In the genomic region with DNA sequence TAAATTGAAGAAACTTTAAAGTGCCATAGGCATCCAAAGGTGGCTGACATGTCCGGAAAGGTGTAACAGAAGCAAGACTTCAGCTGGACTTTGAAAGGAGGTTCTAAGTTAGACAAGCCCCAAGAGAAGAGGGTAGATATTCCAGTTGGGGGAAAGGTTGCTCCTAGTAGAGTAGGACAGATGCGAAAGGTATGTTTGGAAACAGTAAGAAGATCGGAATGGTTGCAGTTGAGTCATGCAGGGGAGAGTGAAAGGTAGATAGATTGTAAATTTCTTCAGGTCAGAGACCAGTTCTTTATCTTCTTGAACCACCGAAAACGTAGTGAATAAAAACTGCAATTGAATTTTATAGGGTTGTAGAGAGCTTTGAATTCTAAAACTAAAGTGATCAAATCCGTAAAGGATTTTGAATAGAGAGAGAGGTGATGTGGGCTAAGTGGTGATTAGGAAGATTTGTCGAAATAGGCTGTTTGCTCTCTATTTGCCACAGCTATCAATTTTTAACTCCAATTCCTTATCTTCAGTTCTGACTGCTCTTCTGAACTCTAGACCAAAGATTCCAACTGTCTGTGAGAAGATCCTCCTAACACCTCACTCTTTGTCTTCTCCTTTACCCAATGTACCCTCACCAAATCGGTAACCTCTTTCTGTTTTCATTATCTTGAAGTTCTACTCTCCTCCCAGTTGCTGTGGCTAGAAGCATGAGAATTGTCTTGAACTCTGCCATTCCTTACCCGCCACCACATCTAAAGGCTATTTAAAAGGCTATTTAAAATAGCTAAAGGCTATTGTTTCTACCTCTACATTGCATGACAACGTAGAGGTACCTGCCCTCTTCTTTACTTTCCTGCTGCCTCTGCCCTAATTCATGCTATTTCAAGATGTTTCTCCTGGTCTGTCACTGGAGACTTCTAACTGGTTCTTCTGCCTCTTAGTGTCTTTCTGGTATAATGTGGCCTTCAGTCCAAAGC, we compare ENCODE assay signal across 20 cellular contexts. TPM values are rescaled to one million over a fixed set of nuclear protein-coding genes. Genes with fewer than 3 reads are reported as not detected.
DNase-seq lines count a peak whose midpoint lies in the region; ATAC-seq and TF ChIP-seq lines count a peak whose summit lies in the region.
"Had no signal": no experiment of that assay in that cellular context is flagged by ENCODE, and none has a peak within 500 bp of the region (broad histone marks: within the 10 kb centered on the region; RNA-seq: fewer than 3 reads in every experiment).

No MANE protein-coding gene starts in this region.

- H3K36me3 ChIP-seq in A673 (ENCODE audit: insufficient read depth, low read length, poor library complexity, severe bottlenecking) (no peaks in the 10 kb centered on the region), SJCRH30 (peaks cover 3% of the 10 kb centered on the region; the same call in 1 of the 2 replicates)
- H3K36me3 ChIP-seq: brain microvascular endothelial cell, esophagus muscularis mucosa had no signal

- H3K27ac ChIP-seq in A673 (ENCODE audit: low read depth, low read length, poor library complexity, severe bottlenecking) = no peak overlapping the region
- H3K27ac ChIP-seq in SJCRH30 = no peak overlapping the region
- H3K27ac ChIP-seq: brain microvascular endothelial cell, dorsolateral prefrontal cortex, esophagus muscularis mucosa had no signal

- no peaks in the 10 kb centered on the region for H3K27me3 Mint-ChIP-seq in stimulated activated naive CD8-positive, alpha-beta T cell treated with anti-CD3 and anti-CD28 coated beads, Interleukin-15, Interleukin-2, amounts not matched to agents 100 ng/mL and 50 ng/mL, for 24 hours
- H3K27me3 Mint-ChIP-seq in stimulated activated naive CD8-positive, alpha-beta T cell treated with anti-CD3 and anti-CD28 coated beads, Interleukin-15, amount 100 ng/mL, for 72 hours = no peaks in the 10 kb centered on the region
- no peaks in the 10 kb centered on the region for H3K27me3 Mint-ChIP-seq in activated T-helper 1 cell treated with anti-CD3 and anti-CD28 coated beads, Interleukin-12 subunit alpha, Interleukin-12 subunit beta, Interleukin-2, Interleukin-4 antibody, amounts not matched to agents 30 ng/mL and 10 ng/mL and 1 ng/mL, durations not matched to agents 14 hours and 24 hours and 36 hours (ENCODE audit: insufficient read depth)
- H3K27me3 Mint-ChIP-seq: IgD-negative memory B cell had no signal

- H3K4me3 ChIP-seq in A673 (ENCODE audit: low read depth, low read length, poor library complexity, severe bottlenecking) = no peak overlapping the region
- H3K4me3 ChIP-seq in SJCRH30 = no peak overlapping the region
- H3K4me3 ChIP-seq: dorsolateral prefrontal cortex, esophagus muscularis mucosa had no signal

- H3K9me3 ChIP-seq in A673 (ENCODE audit: low read depth, low read length, poor library complexity, severe bottlenecking) = no peaks in the 10 kb centered on the region
- no peaks in the 10 kb centered on the region for H3K9me3 ChIP-seq in SJCRH30 (replicated peaks)
- H3K9me3 ChIP-seq: esophagus muscularis mucosa had no signal

- H3K36me3 Mint-ChIP-seq in stimulated activated naive CD8-positive, alpha-beta T cell treated with anti-CD3 and anti-CD28 coated beads, Interleukin-15, Interleukin-2, amounts not matched to agents 100 ng/mL and 50 ng/mL, for 24 hours (ENCODE audit: low read depth) = peaks cover 41% of the 10 kb centered on the region
- peaks cover 40% of the 10 kb centered on the region for H3K36me3 Mint-ChIP-seq in activated T-helper 1 cell treated with anti-CD3 and anti-CD28 coated beads, Interleukin-12 subunit alpha, Interleukin-12 subunit beta, Interleukin-2, Interleukin-4 antibody, amounts not matched to agents 30 ng/mL and 10 ng/mL and 1 ng/mL, durations not matched to agents 14 hours and 24 hours and 36 hours (ENCODE audit: low read depth)

- no peak overlapping the region for H3K4me3 Mint-ChIP-seq in stimulated activated naive CD8-positive, alpha-beta T cell treated with anti-CD3 and anti-CD28 coated beads, Interleukin-15, Interleukin-2, amounts not matched to agents 100 ng/mL and 50 ng/mL, for 24 hours
- H3K4me3 Mint-ChIP-seq in stimulated activated naive CD8-positive, alpha-beta T cell treated with anti-CD3 and anti-CD28 coated beads, Interleukin-15, amount 100 ng/mL, for 72 hours = no peak overlapping the region
- no peak overlapping the region for H3K4me3 Mint-ChIP-seq in activated T-helper 1 cell treated with anti-CD3 and anti-CD28 coated beads, Interleukin-12 subunit alpha, Interleukin-12 subunit beta, Interleukin-2, Interleukin-4 antibody, amounts not matched to agents 30 ng/mL and 10 ng/mL and 1 ng/mL, durations not matched to agents 14 hours and 24 hours and 36 hours
- H3K4me3 Mint-ChIP-seq: IgD-negative memory B cell had no signal

- TF ChIP-seq CTCF in A673 (conservative IDR thresholded peaks at IDR 0.05; ENCODE audit: low read depth, low read length) = no peak

- ATAC-seq in stimulated activated naive CD8-positive, alpha-beta T cell treated with anti-CD3 and anti-CD28 coated beads, Interleukin-15, amount 100 ng/mL, for 72 hours = no peak
- no peak for ATAC-seq in GM21737 (IDR thresholded peaks at IDR 0.05; ENCODE audit: unreplicated experiment)
- ATAC-seq in HG03354 (IDR thresholded peaks at IDR 0.05; ENCODE audit: poor library complexity, severe bottlenecking, unreplicated experiment) = no peak
- ATAC-seq: right cardiac atrium, SK-N-SH treated with all-trans-retinoic acid at 6 μM for 48 hours had no signal

- CTCF ChIA-PET in A673 (lab: Charles Lee) = no interaction called here

- BruUV-seq in A673 (replicated peaks; lab: Mats Ljungman, UMichigan) = no TSS peak

- peak overlapping the region; percentile 10 for H3K27ac Mint-ChIP-seq in stimulated activated naive CD8-positive, alpha-beta T cell treated with anti-CD3 and anti-CD28 coated beads, Interleukin-15, Interleukin-2, amounts not matched to agents 100 ng/mL and 50 ng/mL, for 24 hours
- no peak overlapping the region for H3K27ac Mint-ChIP-seq in stimulated activated naive CD8-positive, alpha-beta T cell treated with anti-CD3 and anti-CD28 coated beads, Interleukin-15, amount 100 ng/mL, for 72 hours
- H3K27ac Mint-ChIP-seq in activated T-helper 1 cell treated with anti-CD3 and anti-CD28 coated beads, Interleukin-12 subunit alpha, Interleukin-12 subunit beta, Interleukin-2, Interleukin-4 antibody, amounts not matched to agents 30 ng/mL and 10 ng/mL and 1 ng/mL, durations not matched to agents 14 hours and 24 hours and 36 hours = peak overlapping the region; percentile 16

- H3K9me3 Mint-ChIP-seq in stimulated activated naive CD8-positive, alpha-beta T cell treated with anti-CD3 and anti-CD28 coated beads, Interleukin-15, Interleukin-2, amounts not matched to agents 100 ng/mL and 50 ng/mL, for 24 hours = no peaks in the 10 kb centered on the region
- H3K9me3 Mint-ChIP-seq in stimulated activated naive CD8-positive, alpha-beta T cell treated with anti-CD3 and anti-CD28 coated beads, Interleukin-15, amount 100 ng/mL, for 72 hours = no peaks in the 10 kb centered on the region
- H3K9me3 Mint-ChIP-seq in activated T-helper 1 cell treated with anti-CD3 and anti-CD28 coated beads, Interleukin-12 subunit alpha, Interleukin-12 subunit beta, Interleukin-2, Interleukin-4 antibody, amounts not matched to agents 30 ng/mL and 10 ng/mL and 1 ng/mL, durations not matched to agents 14 hours and 24 hours and 36 hours = no peaks in the 10 kb centered on the region
- H3K9me3 Mint-ChIP-seq: IgD-negative memory B cell had no signal

- no peak for DNase-seq in stimulated activated naive CD8-positive, alpha-beta T cell treated with anti-CD3 and anti-CD28 coated beads, Interleukin-15, amount 100 ng/mL, for 72 hours
- no peak for DNase-seq in activated T-helper 1 cell treated with anti-CD3 and anti-CD28 coated beads, Interleukin-12 subunit alpha, Interleukin-12 subunit beta, Interleukin-2, Interleukin-4 antibody, amounts not matched to agents 30 ng/mL and 10 ng/mL and 1 ng/mL, durations not matched to agents 14 hours and 24 hours and 36 hours (ENCODE audit: low spot score)
- DNase-seq in iPS-NIHi11 (ENCODE audit: low spot score) (peak; percentile 28), A673 (ENCODE audit: low spot score) (no peak), SJCRH30 (no peak)
- DNase-seq: activated naive CD4-positive, alpha-beta T cell; brain microvascular endothelial cell; dorsolateral prefrontal cortex; GDM1; HCEC 1CT; MV-4-11; NCI-H2107; right cardiac atrium; substantia nigra had no signal

- peaks cover 77% of the 10 kb centered on the region for H3K4me1 Mint-ChIP-seq in stimulated activated naive CD8-positive, alpha-beta T cell treated with anti-CD3 and anti-CD28 coated beads, Interleukin-15, Interleukin-2, amounts not matched to agents 100 ng/mL and 50 ng/mL, for 24 hours (ENCODE audit: low read depth)
- H3K4me1 Mint-ChIP-seq in stimulated activated naive CD8-positive, alpha-beta T cell treated with anti-CD3 and anti-CD28 coated beads, Interleukin-15, amount 100 ng/mL, for 72 hours = peaks cover 58% of the 10 kb centered on the region
- H3K4me1 Mint-ChIP-seq in activated T-helper 1 cell treated with anti-CD3 and anti-CD28 coated beads, Interleukin-12 subunit alpha, Interleukin-12 subunit beta, Interleukin-2, Interleukin-4 antibody, amounts not matched to agents 30 ng/mL and 10 ng/mL and 1 ng/mL, durations not matched to agents 14 hours and 24 hours and 36 hours (ENCODE audit: low read depth) = peaks cover 62% of the 10 kb centered on the region

- POLR2A ChIA-PET in A673 (lab: Charles Lee; ENCODE audit: low non-redundant PET) = no interaction called here

- intact Hi-C loops in activated T-helper 1 cell treated with anti-CD3 and anti-CD28 coated beads, Interleukin-12 subunit alpha, Interleukin-12 subunit beta, Interleukin-2, Interleukin-4 antibody, amounts not matched to agents 30 ng/mL and 10 ng/mL and 1 ng/mL, durations not matched to agents 14 hours and 24 hours and 36 hours (cut with micrococcal nuclease) = no loop called here
- intact Hi-C loops in A673 (cut with micrococcal nuclease; ENCODE audit: unreplicated experiment) = no loop called here

- no peaks in the 10 kb centered on the region for H3K4me1 ChIP-seq in A673 (ENCODE audit: insufficient read depth, low read length, poor library complexity, severe bottlenecking)
- H3K4me1 ChIP-seq in SJCRH30 = no peaks in the 10 kb centered on the region

- H3K27me3 ChIP-seq in A673 (replicated peaks; ENCODE audit: insufficient read depth, low read depth, low read length, poor library complexity) (no peaks in the 10 kb centered on the region), SJCRH30 (no peaks in the 10 kb centered on the region)
- H3K27me3 ChIP-seq: brain microvascular endothelial cell, dorsolateral prefrontal cortex, esophagus muscularis mucosa had no signal

RNA-seq across cellular contexts. Expression of gene MACF1, which starts 16.7 kb away (rescaled TPM):
- 224 and 226 TPM in 2 replicates for total RNA-seq in activated T-helper 1 cell treated with anti-CD3 and anti-CD28 coated beads, Interleukin-12 subunit alpha, Interleukin-12 subunit beta, Interleukin-2, Interleukin-4 antibody, amounts not matched to agents 30 ng/mL and 10 ng/mL and 1 ng/mL, durations not matched to agents 14 hours and 24 hours and 36 hours
- 261 and 265 TPM in 2 replicates for total RNA-seq in A673 (2021)
- total RNA-seq in SJCRH30 (2014; rRNA removed; shearing (Covaris generic)) = 160 and 172 TPM in 2 replicates

Comparison
In these comparisons a context has a peak if more than half of its experiments do, and no peak if none do; other contexts are left out.
1. H3K27ac Mint-ChIP-seq: peak in stimulated activated naive CD8-positive, alpha-beta T cell treated with anti-CD3 and anti-CD28 coated beads, Interleukin-15, Interleukin-2, amounts not matched to agents 100 ng/mL and 50 ng/mL, for 24 hours (single experiment) and activated T-helper 1 cell treated with anti-CD3 and anti-CD28 coated beads, Interleukin-12 subunit alpha, Interleukin-12 subunit beta, Interleukin-2, Interleukin-4 antibody, amounts not matched to agents 30 ng/mL and 10 ng/mL and 1 ng/mL, durations not matched to agents 14 hours and 24 hours and 36 hours (single experiment); none in stimulated activated naive CD8-positive, alpha-beta T cell treated with anti-CD3 and anti-CD28 coated beads, Interleukin-15, amount 100 ng/mL, for 72 hours (0 of 2).